9 cellular contexts compared by ENCODE assay signal in genomic region chr1:169529068-169529642, GRCh38. TPM values are rescaled to one million over a fixed set of nuclear protein-coding genes. Genes with fewer than 3 reads are reported as not detected.
DNase-seq lines count a peak whose midpoint lies in the region; ATAC-seq, FAIRE-seq and TF ChIP-seq lines count a peak whose summit lies in the region.
"Had no signal": no experiment of that assay in that cellular context is flagged by ENCODE, and none has a peak within 500 bp of the region (broad histone marks: within the 10 kb centered on the region; RNA-seq: fewer than 3 reads in every experiment).

No MANE protein-coding gene starts in this region.

- TF ChIP-seq EP300 in HepG2 (IDR thresholded peaks at IDR 0.05; ENCODE audit: low read depth in 2 of 2, low read length in 2 of 2) (no peak), HepG2 (CRISPR knock-in tag; IDR thresholded peaks at IDR 0.05; ENCODE audit: borderline replicate concordance) (no peak)

- no peak overlapping the region for H3K4me3 ChIP-seq in right lobe of liver
- no peak overlapping the region for H3K4me3 ChIP-seq in HepG2 (replicated peaks in 1 of 3; ENCODE audit: insufficient read depth in 1 of 3, low read depth in 2 of 3, low read length in 3 of 3)
- no peak overlapping the region for H3K4me3 ChIP-seq in RWPE2 (ENCODE audit: severe bottlenecking)
- no peak overlapping the region for H3K4me3 ChIP-seq in left ventricle myocardium inferior

- TF ChIP-seq RAD21 in HepG2 (CRISPR knock-in tag; IDR thresholded peaks at IDR 0.05), result no peak

- H3K79me2 ChIP-seq in HepG2 (ENCODE audit: insufficient read depth, low read length), result no peaks in the 10 kb centered on the region

- ATAC-seq in right lobe of liver (peak in 2 of 4 donors; percentile 25 to 80), HepG2 (no peak), RWPE2 (ENCODE audit: low read depth) (peak; percentile 94), HG02571 (IDR thresholded peaks at IDR 0.05; ENCODE audit: unreplicated experiment) (no peak), GM18502 (IDR thresholded peaks at IDR 0.05; ENCODE audit: poor library complexity, unreplicated experiment) (no peak)

- WGBS in right lobe of liver (ENCODE audit: insufficient coverage, low coverage, low lambda C conversion rate, missing lambda C conversion rate), result 38% methylated on average over 3 of the region's 3 CpGs
- WGBS in HepG2 (ENCODE audit: low lambda C conversion rate), result 92% methylated on average over 3 of the region's 3 CpGs

- H3K27me3 ChIP-seq in right lobe of liver (no peaks in the 10 kb centered on the region), HepG2 (ENCODE audit: control insufficient read depth in 1 of 2, insufficient read depth in 2 of 2, low read length in 2 of 2) (no peaks in the 10 kb centered on the region), RWPE2 (ENCODE audit: insufficient read depth, poor library complexity, severe bottlenecking) (no peaks in the 10 kb centered on the region), left ventricle myocardium inferior (ENCODE audit: low read depth) (no peaks in the 10 kb centered on the region)

- CTCF ChIA-PET in HepG2 (lab: Yijun Ruan, JAX; ENCODE audit: low intra/inter-chr PET ratio, low total read pairs), result no interaction called here

- H3K9me3 ChIP-seq in right lobe of liver (no peaks in the 10 kb centered on the region), HepG2 (ENCODE audit: low read length) (no peaks in the 10 kb centered on the region), RWPE2 (ENCODE audit: severe bottlenecking) (no peaks in the 10 kb centered on the region), left ventricle myocardium inferior (replicated peaks) (no peaks in the 10 kb centered on the region)

- H3K36me3 ChIP-seq in right lobe of liver (peaks cover 0 to 73% (median 25%) of the 10 kb centered on the region in 4 donors), HepG2 (replicated peaks in 1 of 2; ENCODE audit: control insufficient read depth in 1 of 2, insufficient read depth in 2 of 2, low read length in 2 of 2) (peaks cover 15 to 73% of the 10 kb centered on the region in 2 experiments), RWPE2 (ENCODE audit: low read depth) (no peaks in the 10 kb centered on the region), left ventricle myocardium inferior (no peaks in the 10 kb centered on the region)

- H3K4me1 ChIP-seq in right lobe of liver, result peaks cover 0 to 14% (median 3%) of the 10 kb centered on the region in 4 donors
- peaks cover 6% of the 10 kb centered on the region for H3K4me1 ChIP-seq in HepG2 (ENCODE audit: insufficient read depth, low read length)
- peaks cover 22% of the 10 kb centered on the region for H3K4me1 ChIP-seq in RWPE2 (ENCODE audit: insufficient read depth, poor library complexity, severe bottlenecking)
- H3K4me1 ChIP-seq in left ventricle myocardium inferior, result peaks cover 5% of the 10 kb centered on the region

- DNase-seq in right lobe of liver (no peak), HepG2 (ENCODE audit: low spot score) (no peak), RWPE2 (ENCODE audit: low spot score) (no peak), islet precursor cell (peak; percentile 95), left ventricle myocardium inferior (no peak), NCI-H187 (lab: John Stamatoyannopoulos, UW) (no peak)

- no peak overlapping the region for H3K4me2 ChIP-seq in HepG2 (ENCODE audit: low read depth, low read length)

- intact Hi-C loops in right lobe of liver (cut with DNase I) (no loop called here), HepG2 (cut with micrococcal nuclease; ENCODE audit: unreplicated experiment) (no loop called here), left ventricle myocardium inferior (cut with micrococcal nuclease) (loop anchor here (10.0 kb wide), 1 partner anchor 54 kb away; no protein-coding TSS in a partner anchor)

- TF ChIP-seq POLR2A in right lobe of liver (IDR thresholded peaks at IDR 0.05) (no peak), HepG2 (IDR thresholded peaks at IDR 0.05; ENCODE audit: insufficient read depth in 1 of 2, low read depth in 2 of 2, low read length in 2 of 2) (no peak)

- TF ChIP-seq CTCF in right lobe of liver (IDR thresholded peaks at IDR 0.05) (no peak), HepG2 (CRISPR knock-in tag; IDR thresholded peaks at IDR 0.05) (no peak), RWPE2 (IDR thresholded peaks at IDR 0.05; ENCODE audit: poor library complexity, severe bottlenecking) (no peak), left ventricle myocardium inferior (IDR thresholded peaks at IDR 0.05; ENCODE audit: borderline replicate concordance) (no peak)

- no peak for FAIRE-seq in HepG2 (lab: Jason Lieb, UNC)

- in situ Hi-C loops in HepG2 (cut with HindIII; ENCODE audit: extremely low pct_ligation_motif_present, low pct_unique_long_range_greater_than_20kb), result no loop called here

- POLR2A ChIA-PET in HepG2 (lab: Yijun Ruan, JAX), result no interaction called here

- H3K27ac ChIP-seq in right lobe of liver (peak overlapping the region in 2 of 3 donors; percentile 4 to 12), HepG2 (ENCODE audit: extremely low read length, insufficient read depth, low read length) (no peak overlapping the region), RWPE2 (ENCODE audit: poor library complexity, severe bottlenecking) (peak overlapping the region; percentile 40), left ventricle myocardium inferior (replicated peaks) (no peak overlapping the region)

- H3K9ac ChIP-seq in HepG2 (ENCODE audit: insufficient read depth, low read depth, low read length), result no peak overlapping the region

- H4K20me1 ChIP-seq in HepG2 (ENCODE audit: insufficient read depth, low read length), result no peaks in the 10 kb centered on the region; the same call in 1 of the 2 replicates

- H2AFZ ChIP-seq in HepG2 (ENCODE audit: low read length), result no peak overlapping the region

- BruUV-seq in HepG2 (replicated peaks; lab: Mats Ljungman, UMichigan), result no TSS peak

RNA-seq across cellular contexts. Expression of gene SLC19A2, which starts 43.4 kb away (rescaled TPM):
- total RNA-seq in right lobe of liver (10 to 100 TPM in 1 of 6 experiments, 1 to 10 TPM in 5; 7.1 to 12.7 (median 8.1) TPM), HepG2 (2016; rRNA removed; fragmentation: Illumina TruSeq; extraction: Trizol) (19.1 and 30.4 TPM in 2 replicates), left ventricle myocardium inferior (16.6 TPM)
- total RNA-seq in HepG2 (2016; cell fraction: cytosol; rRNA removed; fragmentation: Illumina TruSeq; extraction: Trizol; ENCODE audit: low read depth), result 3.8 and 5.2 TPM in 2 replicates
- 20.0 and 30.2 TPM in 2 replicates for total RNA-seq in HepG2 (2016; cell fraction: insoluble cytoplasmic fraction; rRNA removed; fragmentation: Illumina TruSeq; extraction: Trizol)
- total RNA-seq in HepG2 (2016; cell fraction: membrane; rRNA removed; fragmentation: Illumina TruSeq; extraction: Trizol), result 10.5 and 14.2 TPM in 2 replicates
- 42.1 and 44.8 TPM in 2 replicates for total RNA-seq in HepG2 (2016; cell fraction: nucleus; rRNA removed; fragmentation: Illumina TruSeq; extraction: Trizol)
- 51.2 and 56.0 TPM in 2 replicates for polyA plus RNA-seq in HepG2 (2011; rRNA removed)
- polyA plus RNA-seq in HepG2 (2011; cell fraction: cytosol; rRNA removed), result 32.0 and 44.1 TPM in 2 replicates
- 29.6 and 34.0 TPM in 2 replicates for polyA plus RNA-seq in HepG2 (2011; cell fraction: nucleus; rRNA removed)
- polyA plus RNA-seq in HepG2 (2012), result 36.6 and 42.7 TPM in 2 replicates
- polyA plus RNA-seq in HepG2 (2016; cell fraction: cytosol; fragmentation: Illumina TruSeq; extraction: Trizol; ENCODE audit: low read depth), result 1.4 TPM in 2 replicates
- polyA plus RNA-seq in HepG2 (2016; cell fraction: insoluble cytoplasmic fraction; fragmentation: Illumina TruSeq; extraction: Trizol; ENCODE audit: low read depth), result 18.6 and 19.7 TPM in 2 replicates
- polyA plus RNA-seq in HepG2 (2016; cell fraction: membrane; fragmentation: Illumina TruSeq; extraction: Trizol; ENCODE audit: low read depth), result 4.9 and 6.2 TPM in 2 replicates
- 62.4 and 64.4 TPM in 2 replicates for polyA plus RNA-seq in HepG2 (2016; cell fraction: nucleus; fragmentation: Illumina TruSeq; extraction: Trizol; ENCODE audit: insufficient read depth, low read depth)
- polyA minus RNA-seq in HepG2 (2011; rRNA and poly(A)+ RNA removed; ENCODE audit: low replicate concordance), result 66.6 and 122 TPM in 2 replicates
- 49.6 and 53.0 TPM in 2 replicates for polyA minus RNA-seq in HepG2 (2011; cell fraction: cytosol; rRNA and poly(A)+ RNA removed)
- 69.3 and 81.4 TPM in 2 replicates for polyA minus RNA-seq in HepG2 (2011; cell fraction: nucleus; rRNA and poly(A)+ RNA removed)

RNA-seq across cellular contexts. Expression of gene F5, which starts 57.1 kb away (rescaled TPM):
- total RNA-seq in right lobe of liver, result 100 to 1,000 TPM; 110 to 279 (median 175) TPM
- 38.3 and 38.5 TPM in 2 replicates for total RNA-seq in HepG2 (2016; rRNA removed; fragmentation: Illumina TruSeq; extraction: Trizol)
- 6.6 and 9.4 TPM in 2 replicates for total RNA-seq in HepG2 (2016; cell fraction: cytosol; rRNA removed; fragmentation: Illumina TruSeq; extraction: Trizol; ENCODE audit: low read depth)
- 33.8 and 35.2 TPM in 2 replicates for total RNA-seq in HepG2 (2016; cell fraction: insoluble cytoplasmic fraction; rRNA removed; fragmentation: Illumina TruSeq; extraction: Trizol)
- total RNA-seq in HepG2 (2016; cell fraction: membrane; rRNA removed; fragmentation: Illumina TruSeq; extraction: Trizol), result 11.9 and 15.3 TPM in 2 replicates
- 102 and 119 TPM in 2 replicates for total RNA-seq in HepG2 (2016; cell fraction: nucleus; rRNA removed; fragmentation: Illumina TruSeq; extraction: Trizol)
- polyA plus RNA-seq in HepG2 (2011; rRNA removed), result 64.0 and 65.5 TPM in 2 replicates
- polyA plus RNA-seq in HepG2 (2011; cell fraction: cytosol; rRNA removed), result 20.1 and 37.4 TPM in 2 replicates
- 61.3 and 88.6 TPM in 2 replicates for polyA plus RNA-seq in HepG2 (2011; cell fraction: nucleus; rRNA removed)
- 145 and 175 TPM in 2 replicates for polyA plus RNA-seq in HepG2 (2012)
- polyA plus RNA-seq in HepG2 (2016; cell fraction: cytosol; fragmentation: Illumina TruSeq; extraction: Trizol; ENCODE audit: low read depth), result 5.8 and 7.1 TPM in 2 replicates
- polyA plus RNA-seq in HepG2 (2016; cell fraction: insoluble cytoplasmic fraction; fragmentation: Illumina TruSeq; extraction: Trizol; ENCODE audit: low read depth), result 50.8 and 58.7 TPM in 2 replicates
- 13.1 and 13.9 TPM in 2 replicates for polyA plus RNA-seq in HepG2 (2016; cell fraction: membrane; fragmentation: Illumina TruSeq; extraction: Trizol; ENCODE audit: low read depth)
- polyA plus RNA-seq in HepG2 (2016; cell fraction: nucleus; fragmentation: Illumina TruSeq; extraction: Trizol; ENCODE audit: insufficient read depth, low read depth), result 177 and 188 TPM in 2 replicates
- polyA minus RNA-seq in HepG2 (2011; rRNA and poly(A)+ RNA removed; ENCODE audit: low replicate concordance), result 0.02 and 35.4 TPM in 2 replicates
- 46.0 and 76.1 TPM in 2 replicates for polyA minus RNA-seq in HepG2 (2011; cell fraction: cytosol; rRNA and poly(A)+ RNA removed)
- 133 and 175 TPM in 2 replicates for polyA minus RNA-seq in HepG2 (2011; cell fraction: nucleus; rRNA and poly(A)+ RNA removed)
- total RNA-seq in left ventricle myocardium inferior, result 14.7 TPM
- polyA plus RNA-seq: BJ had no signal

Comparison
In these comparisons a context has a peak if more than half of its experiments do, and no peak if none do; other contexts are left out.
1. H3K27ac ChIP-seq: peak in right lobe of liver (2 of 3) and RWPE2 (single experiment); none in HepG2 (single experiment) and left ventricle myocardium inferior (single experiment).